1 cellular context compared by ENCODE assay signal in genomic region chr4:87052615-87053014, GRCh38.
TF ChIP-seq lines count a peak whose summit lies in the region.

No MANE protein-coding gene starts in this region.

TF ChIP-seq in K562, 482 proteins besides CTCF, POLR2A, EP300 and RAD21 (continued from another document and continues in another):
- no peak for TF ChIP-seq E2F8 (IDR thresholded peaks at IDR 0.05; ENCODE audit: low read depth, partially characterized antibody)
- TF ChIP-seq BCL6 (CRISPR knock-in tag; IDR thresholded peaks at IDR 0.05) = no peak
- no peak for TF ChIP-seq BRD9 (IDR thresholded peaks at IDR 0.05; ENCODE audit: low read depth, partially characterized antibody)
- TF ChIP-seq ZBED1 (IDR thresholded peaks at IDR 0.05) = no peak
- no peak for TF ChIP-seq SMAD1 (IDR thresholded peaks at IDR 0.05; ENCODE audit: low read depth, low read length, partially characterized antibody)
- no peak for TF ChIP-seq DNMT1 (IDR thresholded peaks at IDR 0.05)
- TF ChIP-seq RBBP5 (IDR thresholded peaks at IDR 0.05; ENCODE audit: borderline replicate concordance, insufficient read depth, low read length, poor library complexity, severe bottlenecking) = no peak
- no peak for TF ChIP-seq TBP (optimal IDR thresholded peaks at IDR 0.05; ENCODE audit: low read depth, low read length)
- no peak for TF ChIP-seq ZNF395 (CRISPR knock-in tag; IDR thresholded peaks at IDR 0.05)
- peak; percentile 40; the same call in 1 of the 2 replicates for TF ChIP-seq DPF2 (IDR thresholded peaks at IDR 0.05)
- TF ChIP-seq NFE2 (IDR thresholded peaks at IDR 0.05; ENCODE audit: low read depth) = no peak
- no peak for TF ChIP-seq PCBP1 (IDR thresholded peaks at IDR 0.05; ENCODE audit: low read depth, low read length, poor library complexity, severe bottlenecking)
- TF ChIP-seq ARID1B (IDR thresholded peaks at IDR 0.05) = peak; percentile 49
- TF ChIP-seq PBX2 (CRISPR knock-in tag; IDR thresholded peaks at IDR 0.05; ENCODE audit: low read depth) = 0 out of 2 replicates have a peak, but pooled peaks have one; percentile 53
- TF ChIP-seq PBX2 (tag; conservative IDR thresholded peaks at IDR 0.05; ENCODE audit: low read depth) = peak; percentile 70
- TF ChIP-seq ZNF311 (CRISPR knock-in tag; IDR thresholded peaks at IDR 0.05) = no peak
- peak; percentile 97 for TF ChIP-seq PKNOX1 (IDR thresholded peaks at IDR 0.05)
- TF ChIP-seq SMARCA4 (IDR thresholded peaks at IDR 0.05) = no peak
- TF ChIP-seq MCM5 (IDR thresholded peaks at IDR 0.05; ENCODE audit: low read depth) = no peak
- no peak for TF ChIP-seq MAX (CRISPR knock-in tag; IDR thresholded peaks at IDR 0.05)
- TF ChIP-seq EGR1 (conservative IDR thresholded peaks at IDR 0.05) = no peak
- no peak for TF ChIP-seq POLR2G (IDR thresholded peaks at IDR 0.05; ENCODE audit: low read depth, low read length)
- TF ChIP-seq ZNF668 (CRISPR knock-in tag; IDR thresholded peaks at IDR 0.05) = no peak
- no peak for TF ChIP-seq BHLHE40 (IDR thresholded peaks at IDR 0.05; ENCODE audit: low read length)
- no peak for TF ChIP-seq CTBP1 (IDR thresholded peaks at IDR 0.05; ENCODE audit: borderline replicate concordance)
- TF ChIP-seq ZNF324 (CRISPR knock-in tag; IDR thresholded peaks at IDR 0.05) = 0 out of 2 replicates have a peak, but pooled peaks have one; percentile 40
- TF ChIP-seq SREBF2 (CRISPR knock-in tag; IDR thresholded peaks at IDR 0.05) = no peak
- no peak for TF ChIP-seq NFATC3 (IDR thresholded peaks at IDR 0.05)
- TF ChIP-seq ZNF384 (IDR thresholded peaks at IDR 0.05; ENCODE audit: low read depth, low read length) = 0 out of 2 replicates have a peak, but pooled peaks have one; percentile 6
- TF ChIP-seq SRSF3 (IDR thresholded peaks at IDR 0.05; ENCODE audit: insufficient read depth, low read length) = no peak
- no peak for TF ChIP-seq ZNF133 (CRISPR knock-in tag; IDR thresholded peaks at IDR 0.05)
- no peak for TF ChIP-seq ZNF696 (CRISPR knock-in tag; conservative IDR thresholded peaks at IDR 0.05)
- no peak for TF ChIP-seq SMARCE1 (IDR thresholded peaks at IDR 0.05)
- no peak for TF ChIP-seq SRSF7 (optimal IDR thresholded peaks at IDR 0.05; ENCODE audit: low read depth, low read length)
- TF ChIP-seq UBTF (IDR thresholded peaks at IDR 0.05; ENCODE audit: borderline replicate concordance in 1 of 2, low read depth in 2 of 2, low read length in 2 of 2) = no peak
- peak; percentile 7; the same call in 1 of the 2 replicates for TF ChIP-seq CBFA2T3 (IDR thresholded peaks at IDR 0.05)
- TF ChIP-seq PPARD (CRISPR knock-in tag; IDR thresholded peaks at IDR 0.05) = no peak
- TF ChIP-seq THAP7 (CRISPR knock-in tag; IDR thresholded peaks at IDR 0.05) = no peak
- TF ChIP-seq RFX7 (CRISPR knock-in tag; IDR thresholded peaks at IDR 0.05) = no peak
- no peak for TF ChIP-seq FOXA1 (IDR thresholded peaks at IDR 0.05; ENCODE audit: borderline replicate concordance)
- TF ChIP-seq ZNF740 (CRISPR knock-in tag; IDR thresholded peaks at IDR 0.05) = no peak
- no peak for TF ChIP-seq ZNF740 (tag; IDR thresholded peaks at IDR 0.05)
- TF ChIP-seq HDAC2 (IDR thresholded peaks at IDR 0.05) = no peak
- no peak for TF ChIP-seq IFI16 (CRISPR knock-in tag; IDR thresholded peaks at IDR 0.05)
- no peak for TF ChIP-seq ZNF76 (CRISPR knock-in tag; IDR thresholded peaks at IDR 0.05; ENCODE audit: borderline replicate concordance)
- no peak for TF ChIP-seq MXD1 (CRISPR knock-in tag; IDR thresholded peaks at IDR 0.05; ENCODE audit: borderline replicate concordance, poor library complexity, severe bottlenecking)
- TF ChIP-seq HOMEZ (CRISPR knock-in tag; IDR thresholded peaks at IDR 0.05) = no peak
- no peak for TF ChIP-seq SMAD3 (CRISPR knock-in tag; conservative IDR thresholded peaks at IDR 0.05)
- TF ChIP-seq PTTG1 (tag; IDR thresholded peaks at IDR 0.05; ENCODE audit: low read depth) = no peak
- peak; percentile 73 for TF ChIP-seq MEIS2 (IDR thresholded peaks at IDR 0.05; ENCODE audit: partially characterized antibody)
- no peak for TF ChIP-seq CBFA2T2 (conservative IDR thresholded peaks at IDR 0.05)
- no peak for TF ChIP-seq RBM14 (IDR thresholded peaks at IDR 0.05; ENCODE audit: borderline replicate concordance, insufficient read depth, low read depth, low read length)
- no peak for TF ChIP-seq ZNF780A (CRISPR knock-in tag; IDR thresholded peaks at IDR 0.05)
- TF ChIP-seq PTBP1 (IDR thresholded peaks at IDR 0.05; ENCODE audit: low read depth, low read length) = no peak
- TF ChIP-seq L3MBTL2 (IDR thresholded peaks at IDR 0.05) = no peak
- TF ChIP-seq ARID2 (IDR thresholded peaks at IDR 0.05) = no peak
- TF ChIP-seq TAL1 (IDR thresholded peaks at IDR 0.05) = no peak
- TF ChIP-seq HINFP (tag; conservative IDR thresholded peaks at IDR 0.05; ENCODE audit: low read depth) = no peak
- TF ChIP-seq POLR2AphosphoS5 (IDR thresholded peaks at IDR 0.05; ENCODE audit: control insufficient read depth, insufficient read depth, low read depth, low read length) = no peak
